24 cellular contexts compared by ENCODE assay signal in the genomic region with DNA sequence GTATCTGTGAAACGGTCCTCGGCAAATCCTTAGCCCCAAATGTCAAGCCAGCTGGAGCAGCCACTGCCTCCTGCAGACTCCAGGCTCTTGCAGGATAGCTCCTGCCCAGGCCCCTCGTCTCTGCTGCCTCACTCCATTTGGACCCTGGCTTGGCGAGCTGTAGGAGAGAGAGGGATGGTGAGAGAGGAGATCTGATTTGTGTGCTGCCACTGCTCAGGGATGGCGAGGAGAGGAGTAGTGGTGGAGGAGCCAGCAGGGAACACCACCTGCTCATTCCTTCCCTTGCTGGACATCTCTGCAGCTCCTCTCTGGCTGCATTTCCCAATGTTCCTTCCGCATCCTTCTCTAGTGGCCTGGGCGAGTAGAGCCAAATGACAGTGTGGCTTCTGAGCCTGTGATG.
DNase-seq lines count a peak whose midpoint lies in the region; ATAC-seq and TF ChIP-seq lines count a peak whose summit lies in the region.
"Had no signal": no experiment of that assay in that cellular context is flagged by ENCODE, and none has a peak within 500 bp of the region (broad histone marks: within the 10 kb centered on the region; RNA-seq: fewer than 3 reads in every experiment).

No MANE protein-coding gene starts in this region.

- peak overlapping the region; percentile 20 for H2AFZ ChIP-seq in neural progenitor cell (replicated peaks)

- H3K27ac ChIP-seq in neural progenitor cell: no peak overlapping the region
- H3K27ac ChIP-seq: KMS-11 had no signal

- H3K36me3 Mint-ChIP-seq in neural progenitor cell: no peaks in the 10 kb centered on the region
- H3K36me3 Mint-ChIP-seq: CD14-positive monocyte had no signal

- peaks cover 3% of the 10 kb centered on the region for H3K9me3 Mint-ChIP-seq in neural progenitor cell

- no peak overlapping the region for H3K4me3 Mint-ChIP-seq in neural progenitor cell
- H3K4me3 Mint-ChIP-seq: CD14-positive monocyte; CD8-positive, alpha-beta memory T cell had no signal

- no peaks in the 10 kb centered on the region for H4K20me1 ChIP-seq in neural progenitor cell (ENCODE audit: low read depth)

- no peaks in the 10 kb centered on the region for H3F3A ChIP-seq in neural progenitor cell (ENCODE audit: low read depth)

- no peak overlapping the region for H3K9ac ChIP-seq in neural progenitor cell
- H3K9ac ChIP-seq: KMS-11 had no signal

- no peak overlapping the region for H3K4me3 ChIP-seq in neural progenitor cell

- intact Hi-C loops in sciatic nerve (cut with DNase I): no loop called here

- H3K9me3 ChIP-seq in neural progenitor cell (ENCODE audit: low read depth): no peaks in the 10 kb centered on the region
- H3K9me3 ChIP-seq: BE2C had no signal

- no peak overlapping the region for H3K4me2 ChIP-seq in neural progenitor cell
- H3K4me2 ChIP-seq: KMS-11 had no signal

- H3K4me1 Mint-ChIP-seq in neural progenitor cell: peaks cover 10% of the 10 kb centered on the region
- H3K4me1 Mint-ChIP-seq: CD14-positive monocyte; CD8-positive, alpha-beta memory T cell had no signal

- DNase-seq in activated CD8-positive, alpha-beta memory T cell treated with anti-CD3 and anti-CD28 coated beads, Interleukin-2, amount 50 U/mL, for 48 hours: peak; percentile 33
- DNase-seq in activated CD8-positive, alpha-beta memory T cell treated with anti-CD3 and anti-CD28 coated beads for 24 hours: no peak
- DNase-seq in cerebellar cortex (ENCODE audit: low spot score): peak; percentile 92
- no peak for DNase-seq in neural progenitor cell (ENCODE audit: low spot score)
- no peak for DNase-seq in nucleus accumbens (lab: John Stamatoyannopoulos, UW)
- DNase-seq in sciatic nerve (ENCODE audit: low spot score): no peak
- DNase-seq: 8988T; ACHN; BE2C; CD8-positive, alpha-beta memory T cell; HCEC 1CT; IMR-90; MM.1S; NCI-H1694; NCI-H2029 treated with DMSO at 0.1 percent for 48 hours; NCI-H446 treated with DMSO at 0.1 percent for 48 hours; NCI-H526; NCI-H82; NK-92 treated with Interleukin-12 subunit alpha and Interleukin-12 subunit beta, amount 100 ng/mL, for 24 hours; PC-3 had no signal

- H3K27ac Mint-ChIP-seq in neural progenitor cell: no peak overlapping the region
- H3K27ac Mint-ChIP-seq: CD14-positive monocyte; CD8-positive, alpha-beta memory T cell had no signal

- TF ChIP-seq CTCF in neural progenitor cell (IDR thresholded peaks at IDR 0.05): no peak

- H3K4me1 ChIP-seq in neural progenitor cell: no peaks in the 10 kb centered on the region
- H3K4me1 ChIP-seq: BE2C had no signal

- no peaks in the 10 kb centered on the region for H3K27me3 Mint-ChIP-seq in neural progenitor cell (ENCODE audit: insufficient read depth, low read depth)

- no peak for ATAC-seq in GM21737 (IDR thresholded peaks at IDR 0.05; ENCODE audit: unreplicated experiment)
- no peak for ATAC-seq in sciatic nerve
- ATAC-seq: PC-3, Right ventricle myocardium inferior had no signal

- H3K79me2 ChIP-seq in neural progenitor cell (ENCODE audit: low read depth): no peaks in the 10 kb centered on the region

- no peaks in the 10 kb centered on the region for H3K27me3 ChIP-seq in neural progenitor cell
- H3K27me3 ChIP-seq: BE2C had no signal

- H3K36me3 ChIP-seq in neural progenitor cell: no peaks in the 10 kb centered on the region
- H3K36me3 ChIP-seq: BE2C had no signal

Comparison
In these comparisons a context has a peak if more than half of its experiments do, and no peak if none do; other contexts are left out.
1. DNase-seq: peak in activated CD8-positive, alpha-beta memory T cell treated with anti-CD3 and anti-CD28 coated beads, Interleukin-2, amount 50 U/mL, for 48 hours (single experiment) and cerebellar cortex (single experiment); none in activated CD8-positive, alpha-beta memory T cell treated with anti-CD3 and anti-CD28 coated beads for 24 hours (single experiment), neural progenitor cell (single experiment), nucleus accumbens (0 of 56) and sciatic nerve (single experiment).